1 cellular context compared by ENCODE assay signal in the genomic region with DNA sequence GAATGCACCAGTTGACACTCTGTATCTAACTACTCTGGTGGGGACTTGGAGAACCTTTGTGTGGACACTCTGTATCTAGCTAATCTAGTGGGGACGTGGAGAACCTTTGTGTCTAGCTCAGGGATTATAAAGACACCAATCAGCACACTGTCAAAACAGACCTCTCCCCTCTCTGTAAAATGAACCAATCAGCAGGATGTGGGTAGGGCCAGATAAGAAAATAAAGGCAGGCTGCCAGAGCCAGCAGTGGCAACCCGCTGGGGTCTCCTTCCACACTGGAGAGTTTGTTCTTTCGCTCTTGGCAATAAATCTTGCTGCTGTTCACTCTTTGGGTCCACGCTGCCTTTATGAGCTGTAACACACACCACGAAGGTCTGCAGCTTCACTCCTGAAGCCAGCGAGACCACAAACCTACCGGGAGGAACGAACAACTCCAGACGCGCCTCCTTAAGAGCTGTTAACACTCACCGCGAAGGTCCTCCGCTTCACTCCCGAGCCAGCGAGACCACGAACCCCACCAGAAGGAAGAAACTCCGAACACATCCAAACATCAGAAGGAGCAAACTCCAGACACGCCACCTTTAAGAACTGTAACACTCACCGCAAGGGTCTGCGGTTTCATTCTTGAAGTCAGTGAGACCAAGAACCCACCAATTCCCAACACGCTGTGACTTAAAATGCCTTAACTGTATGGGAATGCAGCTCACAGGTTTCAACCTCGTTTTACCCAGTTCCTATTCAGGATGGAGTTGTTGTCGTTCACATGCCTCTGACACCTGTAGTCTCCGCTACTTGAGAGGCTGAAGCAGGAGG.
TF ChIP-seq lines count a peak whose summit lies in the region.

No MANE protein-coding gene starts in this region.

TF ChIP-seq in GM12878, 131 proteins besides CTCF, POLR2A, EP300 and RAD21:
- TF ChIP-seq RUNX3 (IDR thresholded peaks at IDR 0.05; ENCODE audit: low read length): 0 out of 2 replicates have a peak, but pooled peaks have one; percentile 16
